Comparison of ENCODE assay signal across 1 cellular context in the genomic region with DNA sequence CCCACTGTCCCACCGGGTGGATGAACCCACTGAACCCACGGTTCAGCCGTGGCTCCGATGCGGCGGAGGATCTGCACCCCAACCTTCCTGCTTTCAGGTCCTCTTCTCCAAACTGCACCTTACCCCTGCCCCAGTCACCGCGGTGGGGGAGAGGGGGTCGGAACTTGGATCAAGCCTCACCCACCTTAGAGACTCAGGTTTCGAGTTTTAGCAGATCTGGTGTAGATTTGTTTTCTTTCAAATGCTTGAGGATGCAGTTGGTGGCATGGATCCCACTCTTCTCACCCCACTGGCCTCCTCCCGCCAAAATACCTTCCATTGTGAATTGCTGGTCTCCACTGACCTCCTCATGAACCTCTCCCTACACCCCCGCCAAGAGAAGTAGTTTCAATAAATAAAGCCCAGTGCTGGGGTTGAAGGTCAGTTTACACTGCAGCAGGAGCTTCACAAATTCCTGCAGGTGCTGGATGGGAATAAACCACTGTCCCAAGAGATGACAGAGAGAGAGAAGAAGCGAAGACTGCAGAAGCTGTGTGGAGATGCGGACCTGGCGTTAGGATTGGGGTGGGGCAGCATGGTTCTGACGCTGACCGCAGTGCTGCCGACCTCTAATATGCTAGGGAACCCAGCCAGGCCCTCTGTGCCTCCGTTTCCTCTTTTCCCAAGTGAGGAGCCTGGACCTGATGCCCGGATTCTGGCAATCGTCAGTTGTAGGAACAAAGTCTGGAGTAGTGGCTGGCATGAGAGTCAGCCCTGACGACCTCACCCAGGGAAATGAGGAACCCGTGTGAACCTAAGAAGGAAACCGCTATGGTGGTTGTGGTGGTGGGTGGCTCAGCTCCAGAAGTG.
TF ChIP-seq lines count a peak whose summit lies in the region.

No MANE protein-coding gene starts in this region.

TF ChIP-seq in K562, 482 proteins besides CTCF, POLR2A, EP300 and RAD21 (continued from another document):
- TF ChIP-seq, protein P1, sequence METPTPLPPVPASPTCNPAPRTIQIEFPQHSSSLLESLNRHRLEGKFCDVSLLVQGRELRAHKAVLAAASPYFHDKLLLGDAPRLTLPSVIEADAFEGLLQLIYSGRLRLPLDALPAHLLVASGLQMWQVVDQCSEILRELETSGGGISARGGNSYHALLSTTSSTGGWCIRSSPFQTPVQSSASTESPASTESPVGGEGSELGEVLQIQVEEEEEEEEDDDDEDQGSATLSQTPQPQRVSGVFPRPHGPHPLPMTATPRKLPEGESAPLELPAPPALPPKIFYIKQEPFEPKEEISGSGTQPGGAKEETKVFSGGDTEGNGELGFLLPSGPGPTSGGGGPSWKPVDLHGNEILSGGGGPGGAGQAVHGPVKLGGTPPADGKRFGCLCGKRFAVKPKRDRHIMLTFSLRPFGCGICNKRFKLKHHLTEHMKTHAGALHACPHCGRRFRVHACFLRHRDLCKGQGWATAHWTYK (CRISPR knock-in tag; IDR thresholded peaks at IDR 0.05): no peak
- TF ChIP-seq, protein P2, sequence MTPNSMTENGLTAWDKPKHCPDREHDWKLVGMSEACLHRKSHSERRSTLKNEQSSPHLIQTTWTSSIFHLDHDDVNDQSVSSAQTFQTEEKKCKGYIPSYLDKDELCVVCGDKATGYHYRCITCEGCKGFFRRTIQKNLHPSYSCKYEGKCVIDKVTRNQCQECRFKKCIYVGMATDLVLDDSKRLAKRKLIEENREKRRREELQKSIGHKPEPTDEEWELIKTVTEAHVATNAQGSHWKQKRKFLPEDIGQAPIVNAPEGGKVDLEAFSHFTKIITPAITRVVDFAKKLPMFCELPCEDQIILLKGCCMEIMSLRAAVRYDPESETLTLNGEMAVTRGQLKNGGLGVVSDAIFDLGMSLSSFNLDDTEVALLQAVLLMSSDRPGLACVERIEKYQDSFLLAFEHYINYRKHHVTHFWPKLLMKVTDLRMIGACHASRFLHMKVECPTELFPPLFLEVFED (CRISPR knock-in tag; conservative IDR thresholded peaks at IDR 0.05): no peak
- no peak for TF ChIP-seq FOXJ2 (tag; IDR thresholded peaks at IDR 0.05)
- TF ChIP-seq, protein P3, sequence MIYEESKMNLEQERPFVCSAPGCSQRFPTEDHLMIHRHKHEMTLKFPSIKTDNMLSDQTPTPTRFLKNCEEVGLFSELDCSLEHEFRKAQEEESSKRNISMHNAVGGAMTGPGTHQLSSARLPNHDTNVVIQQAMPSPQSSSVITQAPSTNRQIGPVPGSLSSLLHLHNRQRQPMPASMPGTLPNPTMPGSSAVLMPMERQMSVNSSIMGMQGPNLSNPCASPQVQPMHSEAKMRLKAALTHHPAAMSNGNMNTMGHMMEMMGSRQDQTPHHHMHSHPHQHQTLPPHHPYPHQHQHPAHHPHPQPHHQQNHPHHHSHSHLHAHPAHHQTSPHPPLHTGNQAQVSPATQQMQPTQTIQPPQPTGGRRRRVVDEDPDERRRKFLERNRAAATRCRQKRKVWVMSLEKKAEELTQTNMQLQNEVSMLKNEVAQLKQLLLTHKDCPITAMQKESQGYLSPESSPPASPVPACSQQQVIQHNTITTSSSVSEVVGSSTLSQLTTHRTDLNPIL (CRISPR knock-in tag; IDR thresholded peaks at IDR 0.05): no peak
